Comparison of ENCODE assay signal across 8 cellular contexts in the genomic region with DNA sequence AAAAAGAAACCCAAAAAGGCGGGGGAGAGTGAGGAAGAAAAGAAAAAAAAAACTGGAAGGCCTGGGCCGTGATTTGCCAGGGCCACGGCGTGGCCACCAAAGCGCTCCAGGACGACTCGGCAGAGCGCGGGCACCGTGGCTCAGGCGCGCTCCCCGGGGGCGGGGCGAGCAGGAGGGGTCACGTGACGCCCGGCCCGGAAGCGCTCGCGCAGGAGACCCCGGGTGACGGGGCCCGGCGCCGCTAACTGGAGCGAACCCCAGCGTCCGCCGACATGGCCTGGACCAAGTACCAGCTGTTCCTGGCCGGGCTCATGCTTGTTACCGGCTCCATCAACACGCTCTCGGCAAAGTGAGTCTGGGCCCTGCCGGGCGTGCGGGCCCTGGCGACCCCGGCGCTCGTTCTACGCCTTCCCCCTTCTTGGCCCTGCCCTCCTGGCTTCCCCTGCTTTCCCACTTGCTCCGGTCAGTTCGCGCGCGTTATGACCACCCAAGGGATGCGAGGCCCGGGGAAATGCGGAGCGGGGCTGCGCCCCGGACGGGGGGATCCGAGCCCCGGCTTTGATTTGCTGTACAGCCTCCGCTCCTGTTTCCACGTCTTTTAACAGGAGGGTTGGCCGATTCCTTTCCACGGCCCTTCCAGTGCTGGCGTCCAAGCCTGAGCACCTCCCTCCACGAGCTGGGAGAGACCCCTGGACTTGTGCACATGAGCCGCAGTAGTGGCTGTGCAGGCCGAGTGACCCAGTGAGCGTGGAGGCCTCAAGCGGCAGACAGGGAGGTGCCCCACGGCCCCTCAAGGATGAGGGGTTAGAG.
DNase-seq lines count a peak whose midpoint lies in the region; ATAC-seq and TF ChIP-seq lines count a peak whose summit lies in the region.

A gene with protein sequence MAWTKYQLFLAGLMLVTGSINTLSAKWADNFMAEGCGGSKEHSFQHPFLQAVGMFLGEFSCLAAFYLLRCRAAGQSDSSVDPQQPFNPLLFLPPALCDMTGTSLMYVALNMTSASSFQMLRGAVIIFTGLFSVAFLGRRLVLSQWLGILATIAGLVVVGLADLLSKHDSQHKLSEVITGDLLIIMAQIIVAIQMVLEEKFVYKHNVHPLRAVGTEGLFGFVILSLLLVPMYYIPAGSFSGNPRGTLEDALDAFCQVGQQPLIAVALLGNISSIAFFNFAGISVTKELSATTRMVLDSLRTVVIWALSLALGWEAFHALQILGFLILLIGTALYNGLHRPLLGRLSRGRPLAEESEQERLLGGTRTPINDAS (plus strand): TSS at position 207 of the 810 bp plus-strand sequence. CDS start 66 bp downstream, at position 273.

- ATAC-seq in GM21528 (IDR thresholded peaks at IDR 0.05; ENCODE audit: low FRiP score, unreplicated experiment) = peak; percentile 83

- peaks cover 7% of the 10 kb centered on the region for H3K36me3 ChIP-seq in neuron (ENCODE audit: insufficient read depth, low read length)

- H3K9me3 ChIP-seq in neuron (ENCODE audit: low read length) = no peaks in the 10 kb centered on the region

- H3K27me3 ChIP-seq in neuron (ENCODE audit: insufficient read depth, low read length) = no peaks in the 10 kb centered on the region

- peak within 1 kb of the TSS; percentile 19 for H2AFZ ChIP-seq in neuron (ENCODE audit: low read depth, low read length)

- H3K4me3 ChIP-seq in neuron (ENCODE audit: low read length) = peak within 1 kb of the TSS; percentile 95

- DNase-seq in DMS53 (lab: John Stamatoyannopoulos, UW) = peak; percentile 87
- peak; percentile 46 for DNase-seq in KG1 (lab: John Stamatoyannopoulos, UW)
- peak; percentile 85 for DNase-seq in activated naive CD4-positive, alpha-beta T cell treated with Interleukin-2 at 50 U/mL for 16 hours
- peak; percentile 70 for DNase-seq in foreskin melanocyte
- peak; percentile 64 for DNase-seq in stromal cell of bone marrow (ENCODE audit: low read depth)

- TF ChIP-seq POLR2A in Raji (IDR thresholded peaks at IDR 0.05; ENCODE audit: insufficient read depth, low read depth, low read length) = peak; percentile 85

- peaks cover 36% of the 10 kb centered on the region for H3K4me1 ChIP-seq in neuron (ENCODE audit: insufficient read depth, low read length)

Comparison
In these comparisons a context has a peak if more than half of its experiments do, and no peak if none do; other contexts are left out.
1. Peak in every context shown above with its lines: DNase-seq, ATAC-seq and H3K4me3 ChIP-seq.